Comparison of ENCODE assay signal across 8 cellular contexts in genomic region chr4:41661447-41662076, GRCh38.
DNase-seq lines count a peak whose midpoint lies in the region; ATAC-seq and TF ChIP-seq lines count a peak whose summit lies in the region.

No MANE protein-coding gene starts in this region.

- H3K27ac Mint-ChIP-seq in activated naive CD4-positive, alpha-beta T cell treated with anti-CD3 and anti-CD28 coated beads for 36 hours = no peak overlapping the region
- H3K27ac Mint-ChIP-seq in glutamatergic neuron (ENCODE audit: unreplicated experiment) (no peak overlapping the region), progenitor cell of endocrine pancreas (no peak overlapping the region)

- CTCF ChIA-PET in activated naive CD4-positive, alpha-beta T cell treated with anti-CD3 and anti-CD28 coated beads for 36 hours (lab: Charles Lee) = interaction anchor here (0.7 to 5.3 kb wide), 9 partner anchors 8 to 545 kb away, joined by 3 to 47 read pairs (median 3); no protein-coding TSS in a partner anchor

- peak; percentile 4 for DNase-seq in activated gamma-delta T cell treated with Interleukin-2 at 50 U/mL for 16 hours
- no peak for DNase-seq in activated gamma-delta T cell (lab: John Stamatoyannopoulos, UW)
- DNase-seq in NOMO-1 treated with DMSO at 0.1 percent for 48 hours (lab: John Stamatoyannopoulos, UW; ENCODE audit: unreplicated experiment) = peak; percentile 21
- DNase-seq in activated naive CD4-positive, alpha-beta T cell treated with anti-CD3 and anti-CD28 coated beads for 36 hours = peak; percentile 66
- DNase-seq in glutamatergic neuron = peak; percentile 72
- peak; percentile 53 for DNase-seq in progenitor cell of endocrine pancreas (ENCODE audit: low spot score, unreplicated experiment)
- no peak for DNase-seq in NCI-H128 (lab: John Stamatoyannopoulos, UW; ENCODE audit: unreplicated experiment)

- no peak overlapping the region for H3K4me3 Mint-ChIP-seq in activated naive CD4-positive, alpha-beta T cell treated with anti-CD3 and anti-CD28 coated beads for 36 hours
- H3K4me3 Mint-ChIP-seq in glutamatergic neuron (ENCODE audit: unreplicated experiment) = no peak overlapping the region
- H3K4me3 Mint-ChIP-seq in progenitor cell of endocrine pancreas (ENCODE audit: low read depth) = no peak overlapping the region

- TF ChIP-seq CTCF in glutamatergic neuron (IDR thresholded peaks at IDR 0.05; ENCODE audit: partially characterized antibody, unreplicated experiment) (peak; percentile 88), progenitor cell of endocrine pancreas (IDR thresholded peaks at IDR 0.05; ENCODE audit: unreplicated experiment) (peak; percentile 100)

- H3K4me1 Mint-ChIP-seq in activated naive CD4-positive, alpha-beta T cell treated with anti-CD3 and anti-CD28 coated beads for 36 hours (ENCODE audit: low read depth) = peaks cover 4% of the 10 kb centered on the region
- peaks cover 2% of the 10 kb centered on the region for H3K4me1 Mint-ChIP-seq in glutamatergic neuron (ENCODE audit: low read depth, unreplicated experiment)
- peaks cover 10% of the 10 kb centered on the region for H3K4me1 Mint-ChIP-seq in progenitor cell of endocrine pancreas (ENCODE audit: low read depth)

- intact Hi-C loops in activated naive CD4-positive, alpha-beta T cell treated with anti-CD3 and anti-CD28 coated beads for 36 hours (cut with micrococcal nuclease) = loop anchor here (1.0 to 5.0 kb wide), 5 partner anchors 380 to 754 kb away; partner anchors contain the start of gene APBB2

- peaks cover 2% of the 10 kb centered on the region for H3K27me3 Mint-ChIP-seq in activated naive CD4-positive, alpha-beta T cell treated with anti-CD3 and anti-CD28 coated beads for 36 hours (ENCODE audit: low read depth)
- H3K27me3 Mint-ChIP-seq in glutamatergic neuron (ENCODE audit: unreplicated experiment) (no peaks in the 10 kb centered on the region), progenitor cell of endocrine pancreas (peaks cover 5% of the 10 kb centered on the region)

- H3K36me3 Mint-ChIP-seq in activated naive CD4-positive, alpha-beta T cell treated with anti-CD3 and anti-CD28 coated beads for 36 hours (ENCODE audit: low read depth) = no peaks in the 10 kb centered on the region
- H3K36me3 Mint-ChIP-seq in glutamatergic neuron (ENCODE audit: unreplicated experiment) (no peaks in the 10 kb centered on the region), progenitor cell of endocrine pancreas (ENCODE audit: insufficient read depth) (no peaks in the 10 kb centered on the region)

- H3K9me3 Mint-ChIP-seq in activated naive CD4-positive, alpha-beta T cell treated with anti-CD3 and anti-CD28 coated beads for 36 hours = no peaks in the 10 kb centered on the region
- no peaks in the 10 kb centered on the region for H3K9me3 Mint-ChIP-seq in glutamatergic neuron (ENCODE audit: unreplicated experiment)
- H3K9me3 Mint-ChIP-seq in progenitor cell of endocrine pancreas (ENCODE audit: low read depth) = no peaks in the 10 kb centered on the region

- ATAC-seq in HG03135 (IDR thresholded peaks at IDR 0.05; ENCODE audit: unreplicated experiment) = peak; percentile 59

Comparison
In these comparisons a context has a peak if more than half of its experiments do, and no peak if none do; other contexts are left out.
1. DNase-seq: peak in activated gamma-delta T cell treated with Interleukin-2 at 50 U/mL for 16 hours (single experiment), NOMO-1 treated with DMSO at 0.1 percent for 48 hours (single experiment), activated naive CD4-positive, alpha-beta T cell treated with anti-CD3 and anti-CD28 coated beads for 36 hours (single experiment), glutamatergic neuron (single experiment) and progenitor cell of endocrine pancreas (single experiment); none in activated gamma-delta T cell (single experiment) and NCI-H128 (single experiment).